ENCODE assay signal across 8 cellular contexts in genomic region chr1:193183019-193183643, GRCh38. TPM values are rescaled to one million over a fixed set of nuclear protein-coding genes. Genes with fewer than 3 reads are reported as not detected.
A peak's percentile ranks its signal among the peaks of the same experiment; 100 is the strongest.
DNase-seq lines count a peak whose midpoint lies in the region; ATAC-seq and TF ChIP-seq lines count a peak whose summit lies in the region.

No MANE protein-coding gene starts in this region.

- H3K23ac ChIP-seq in trophoblast cell (ENCODE audit: low read length) = no peak overlapping the region

- H3K4me3 ChIP-seq in GM12864 (ENCODE audit: low read depth, low read length) = no peak overlapping the region
- H3K4me3 ChIP-seq in fibroblast of the aortic adventitia (ENCODE audit: low read depth, low read length) = no peak overlapping the region
- H3K4me3 ChIP-seq in trophoblast cell (ENCODE audit: low read depth, low read length) = no peak overlapping the region

- no CpG with 5 or more reads among the region's 2 CpGs for WGBS in trophoblast cell (ENCODE audit: extremely low coverage, insufficient coverage, insufficient read length)

- POLR2A ChIA-PET in T-cell (lab: Charles Lee) = no interaction called here

- no peaks in the 10 kb centered on the region for H3K36me3 ChIP-seq in trophoblast cell (ENCODE audit: control insufficient read depth in 1 of 2, insufficient read depth in 2 of 2, low read length in 2 of 2)

- H3K4ac ChIP-seq in trophoblast cell (ENCODE audit: low read depth, low read length) = no peak overlapping the region

- no peaks in the 10 kb centered on the region for H3K79me2 ChIP-seq in trophoblast cell (ENCODE audit: control insufficient read depth, insufficient read depth, low read length, poor library complexity)

- H2AK5ac ChIP-seq in trophoblast cell (ENCODE audit: low read length) = no peak overlapping the region

- H3K79me1 ChIP-seq in trophoblast cell (ENCODE audit: low read length) = no peaks in the 10 kb centered on the region

- no peaks in the 10 kb centered on the region for H3K27me3 ChIP-seq in trophoblast cell (ENCODE audit: insufficient read depth, low read length)

- H2BK120ac ChIP-seq in trophoblast cell (ENCODE audit: insufficient read depth, low read length, poor library complexity) = no peak overlapping the region

- H3K4me1 ChIP-seq in trophoblast cell (ENCODE audit: control insufficient read depth in 1 of 2, insufficient read depth in 2 of 2, low read length in 2 of 2) = peaks cover 0 to 4% of the 10 kb centered on the region in 2 experiments

- peaks cover 46 to 64% (median 58%) of the 10 kb centered on the region in 3 donors for H3K4me1 Mint-ChIP-seq in T-cell

- no peak overlapping the region for H3K14ac ChIP-seq in trophoblast cell (ENCODE audit: low read length)

- H3K9ac ChIP-seq in trophoblast cell (ENCODE audit: low read length) = no peak overlapping the region

- no peaks in the 10 kb centered on the region for H3K9me3 Mint-ChIP-seq in T-cell

- H2BK5ac ChIP-seq in trophoblast cell (ENCODE audit: low read depth, low read length, poor library complexity) = no peak overlapping the region

- peak; percentile 58 for TF ChIP-seq CTCF in GM12864 (IDR thresholded peaks at IDR 0.05; ENCODE audit: low read depth, low read length, missing control alignments)
- peak; percentile 78 for TF ChIP-seq CTCF in fibroblast of the aortic adventitia (IDR thresholded peaks at IDR 0.05; ENCODE audit: insufficient read depth, low read length)

- H4K8ac ChIP-seq in trophoblast cell (ENCODE audit: low read depth, low read length) = no peak overlapping the region

- peak overlapping the region in 2 of 3 donors; percentile 76 to 84 for H3K4me3 Mint-ChIP-seq in T-cell

- ATAC-seq in HG02763 (IDR thresholded peaks at IDR 0.05; ENCODE audit: unreplicated experiment) (peak; percentile 58), T-cell (replicated peaks in 1 of 4) (peak; percentile 45 to 72 (median 60)), GM18873 (IDR thresholded peaks at IDR 0.05; ENCODE audit: low FRiP score, unreplicated experiment) (no peak)

- H3K27ac Mint-ChIP-seq in T-cell = peak overlapping the region; percentile 77 to 91

- DNase-seq in A172 (ENCODE audit: low spot score) = peak; percentile 54
- peak; percentile 22 for DNase-seq in GM12864 (ENCODE audit: low read depth)
- peak; percentile 80 for DNase-seq in NCI-H146 treated with DMSO at 0.1 percent for 48 hours (lab: John Stamatoyannopoulos, UW; ENCODE audit: unreplicated experiment)
- DNase-seq in T-cell = peak in 2 of 34 experiments; percentile 18 to 20
- DNase-seq in fibroblast of the aortic adventitia (ENCODE audit: low read depth) = peak; percentile 77
- DNase-seq in trophoblast cell = peak; percentile 3 to 84

- no peak overlapping the region for H3K18ac ChIP-seq in trophoblast cell (ENCODE audit: low read length)

- H2BK12ac ChIP-seq in trophoblast cell (ENCODE audit: low read length) = no peak overlapping the region

- H3K9me3 ChIP-seq in trophoblast cell (ENCODE audit: insufficient read depth, low read depth, low read length) = no peaks in the 10 kb centered on the region

- H2AFZ ChIP-seq in trophoblast cell (ENCODE audit: insufficient read depth, low read length, poor library complexity) = no peak overlapping the region

- H4K91ac ChIP-seq in trophoblast cell (ENCODE audit: low read depth, low read length) = no peak overlapping the region

- H3K27ac ChIP-seq in trophoblast cell (ENCODE audit: low read depth, low read length) = no peak overlapping the region

- H3K36me3 Mint-ChIP-seq in T-cell = peaks cover 11% of the 10 kb centered on the region

- H4K12ac ChIP-seq in trophoblast cell (ENCODE audit: low read depth, low read length) = no peak overlapping the region

- H3K27me3 Mint-ChIP-seq in T-cell = no peaks in the 10 kb centered on the region

- H3K4me2 ChIP-seq in trophoblast cell (ENCODE audit: low read length) = no peak overlapping the region

- CTCF ChIA-PET in T-cell (lab: Charles Lee) = interaction anchor here (0.6 to 3.8 kb wide), 9 partner anchors 11 to 1122 kb away, joined by 3 to 15 read pairs (median 4); partner anchors contain the start of gene CDC73 (in 1 of the 2)

RNA-seq across cellular contexts. Expression of gene B3GALT2, which starts 3.3 kb away (rescaled TPM):
- 7.0 and 12.6 TPM in 2 replicates for total RNA-seq in A172 (2014; rRNA removed; shearing (Covaris generic))
- 10 to 100 TPM in 2 of 5 donors, 1 to 10 TPM in 2, under 1 TPM in 1; 0.15 to 16.6 (median 3.4) TPM for total RNA-seq in T-cell
- 0.18 and 1.2 TPM in 2 replicates for total RNA-seq in fibroblast of the aortic adventitia (ENCODE audit: low replicate concordance)
- 0.01 TPM in 1 of 2 replicates, not detected in the other for polyA plus RNA-seq in trophoblast cell (2013)
